ENCODE assay signal across 9 cellular contexts in genomic region chr1:116544588-116545358, GRCh38.
DNase-seq lines count a peak whose midpoint lies in the region; ATAC-seq lines count a peak whose summit lies in the region.
"Had no signal": no experiment of that assay in that cellular context is flagged by ENCODE, and none has a peak within 500 bp of the region (broad histone marks: within the 10 kb centered on the region; RNA-seq: fewer than 3 reads in every experiment).

No MANE protein-coding gene starts in this region.

- ATAC-seq in GM18868 (IDR thresholded peaks at IDR 0.05; ENCODE audit: unreplicated experiment): peak; percentile 61
- peak; percentile 44 for ATAC-seq in GM21723 (IDR thresholded peaks at IDR 0.05; ENCODE audit: unreplicated experiment)
- peak; percentile 29 for ATAC-seq in HG03575 (IDR thresholded peaks at IDR 0.05; ENCODE audit: extremely low read depth, insufficient number of reproducible peaks, low FRiP score, unreplicated experiment)
- ATAC-seq in memory B cell (ENCODE audit: low read depth): peak; percentile 46
- ATAC-seq: Panc1 had no signal

- H3K36me3 Mint-ChIP-seq in memory B cell: peaks cover 26% of the 10 kb centered on the region

- H3K4me1 Mint-ChIP-seq in memory B cell: peaks cover 52% of the 10 kb centered on the region

- H3K27me3 Mint-ChIP-seq in memory B cell: no peaks in the 10 kb centered on the region

- H3K4me3 Mint-ChIP-seq in memory B cell: peak overlapping the region; percentile 35

- H3K9me3 Mint-ChIP-seq in memory B cell: no peaks in the 10 kb centered on the region

- peak overlapping the region; percentile 83 for H3K27ac Mint-ChIP-seq in memory B cell

- DNase-seq in memory B cell (ENCODE audit: low spot score in 2 of 2) (no peak), NCI-H526 treated with DMSO at 0.1 percent for 48 hours (lab: John Stamatoyannopoulos, UW) (no peak), NCI-H2196 (lab: John Stamatoyannopoulos, UW; ENCODE audit: unreplicated experiment) (no peak), SHP77 treated with DMSO at 0.1 percent for 48 hours (lab: John Stamatoyannopoulos, UW) (no peak)
- DNase-seq: stimulated activated CD4-positive, alpha-beta T cell treated with anti-CD3 and anti-CD28 coated beads, Interleukin-2, amount 100 ng/mL, for 48 hours had no signal
